ENCODE assay signal across 1 cellular context in genomic region chr16:84096447-84097005, GRCh38.
A peak's percentile ranks its signal among the peaks of the same experiment; 100 is the strongest.
TF ChIP-seq lines count a peak whose summit lies in the region.

No MANE protein-coding gene starts in this region.

TF ChIP-seq in HepG2, 621 proteins besides CTCF, POLR2A, EP300 and RAD21 (continued from another document and continues in another):
- peak; percentile 97 for TF ChIP-seq ZNF609 (CRISPR knock-in tag; IDR thresholded peaks at IDR 0.05; ENCODE audit: borderline replicate concordance)
- no peak for TF ChIP-seq RFX5 (IDR thresholded peaks at IDR 0.05; ENCODE audit: low read depth, low read length)
- TF ChIP-seq CREB1 (IDR thresholded peaks at IDR 0.05): no peak
- TF ChIP-seq CREB1 (CRISPR knock-in tag; IDR thresholded peaks at IDR 0.05): peak; percentile 78
- no peak for TF ChIP-seq KLF13 (CRISPR knock-in tag; IDR thresholded peaks at IDR 0.05)
- no peak for TF ChIP-seq KIAA2018 (CRISPR knock-in tag; IDR thresholded peaks at IDR 0.05; ENCODE audit: borderline replicate concordance)
- TF ChIP-seq ZBTB10 (CRISPR knock-in tag; IDR thresholded peaks at IDR 0.05; ENCODE audit: borderline replicate concordance): no peak
- TF ChIP-seq ZNF678 (CRISPR knock-in tag; IDR thresholded peaks at IDR 0.05): no peak
- TF ChIP-seq LRRFIP1 (CRISPR knock-in tag; conservative IDR thresholded peaks at IDR 0.05): no peak
- TF ChIP-seq ZFY (CRISPR knock-in tag; IDR thresholded peaks at IDR 0.05): peak; percentile 53
- TF ChIP-seq ZNF577 (CRISPR knock-in tag; IDR thresholded peaks at IDR 0.05; ENCODE audit: borderline replicate concordance, low read depth): no peak
- no peak for TF ChIP-seq GLMP (CRISPR knock-in tag; IDR thresholded peaks at IDR 0.05; ENCODE audit: borderline replicate concordance)
- no peak for TF ChIP-seq ZNF780A (CRISPR knock-in tag; IDR thresholded peaks at IDR 0.05)
- no peak for TF ChIP-seq ZNF556 (CRISPR knock-in tag; IDR thresholded peaks at IDR 0.05; ENCODE audit: borderline replicate concordance)
- peak; percentile 85 for TF ChIP-seq SOX13 (IDR thresholded peaks at IDR 0.05)
- peak in 1 of 2 experiments; percentile 96; a peak in 2 of 4 replicates for TF ChIP-seq SOX13 (CRISPR knock-in tag; conservative IDR thresholded peaks at IDR 0.05 in 1 of 2, IDR thresholded peaks at IDR 0.05 in 1 of 2)
- peak; percentile 57 for TF ChIP-seq XRCC5 (optimal IDR thresholded peaks at IDR 0.05; ENCODE audit: low read length)
- no peak for TF ChIP-seq ZSCAN5A (CRISPR knock-in tag; IDR thresholded peaks at IDR 0.05; ENCODE audit: borderline replicate concordance)
- no peak for TF ChIP-seq ZFP41 (CRISPR knock-in tag; IDR thresholded peaks at IDR 0.05; ENCODE audit: borderline replicate concordance)
- no peak for TF ChIP-seq SRY (CRISPR knock-in tag; IDR thresholded peaks at IDR 0.05)
- peak; percentile 83 for TF ChIP-seq ZBTB25 (CRISPR knock-in tag; IDR thresholded peaks at IDR 0.05)
- peak; percentile 83 for TF ChIP-seq ERF (CRISPR knock-in tag; IDR thresholded peaks at IDR 0.05)
- TF ChIP-seq ZNF234 (CRISPR knock-in tag; conservative IDR thresholded peaks at IDR 0.05): no peak
- no peak for TF ChIP-seq IKZF4 (CRISPR knock-in tag; IDR thresholded peaks at IDR 0.05; ENCODE audit: borderline replicate concordance, low read depth, not compliant biosample characterization)
- no peak for TF ChIP-seq ISX (CRISPR knock-in tag; conservative IDR thresholded peaks at IDR 0.05)
- no peak for TF ChIP-seq PAWR (CRISPR knock-in tag; IDR thresholded peaks at IDR 0.05; ENCODE audit: borderline replicate concordance)
- TF ChIP-seq ZNF670 (CRISPR knock-in tag; IDR thresholded peaks at IDR 0.05; ENCODE audit: borderline replicate concordance): no peak
- TF ChIP-seq NR2F1 (CRISPR knock-in tag; IDR thresholded peaks at IDR 0.05): peak; percentile 45 to 46; a peak in 3 of 4 replicates
- no peak for TF ChIP-seq SMARCE1 (IDR thresholded peaks at IDR 0.05; ENCODE audit: borderline replicate concordance)
- TF ChIP-seq HBP1 (CRISPR knock-in tag; IDR thresholded peaks at IDR 0.05; ENCODE audit: low read depth): no peak
- TF ChIP-seq SKI (IDR thresholded peaks at IDR 0.05; ENCODE audit: partially characterized antibody): peak; percentile 77
- peak; percentile 34; the same call in 1 of the 2 replicates for TF ChIP-seq YEATS4 (CRISPR knock-in tag; IDR thresholded peaks at IDR 0.05; ENCODE audit: borderline replicate concordance)
- no peak for TF ChIP-seq PHB2 (IDR thresholded peaks at IDR 0.05; ENCODE audit: partially characterized antibody)
- TF ChIP-seq ZSCAN22 (CRISPR knock-in tag; IDR thresholded peaks at IDR 0.05): no peak
- TF ChIP-seq ATAD3A (CRISPR knock-in tag; IDR thresholded peaks at IDR 0.05): no peak
